ENCODE assay signal across 1 cellular context in genomic region chr2:128607440-128607839, GRCh38.
TF ChIP-seq lines count a peak whose summit lies in the region.

No MANE protein-coding gene starts in this region.

TF ChIP-seq in GM23338, 12 proteins besides CTCF, POLR2A, EP300 and RAD21 (continued from another document):
- TF ChIP-seq ZNF462 (CRISPR knock-in tag; IDR thresholded peaks at IDR 0.05): no peak
- no peak for TF ChIP-seq REST (IDR thresholded peaks at IDR 0.05; ENCODE audit: unreplicated experiment)
- no peak for TF ChIP-seq ZNF114 (CRISPR knock-in tag; IDR thresholded peaks at IDR 0.05)
- no peak for TF ChIP-seq STAT1 (IDR thresholded peaks at IDR 0.05; ENCODE audit: unreplicated experiment)
